Comparison of ENCODE assay signal across 26 cellular contexts in the genomic region with DNA sequence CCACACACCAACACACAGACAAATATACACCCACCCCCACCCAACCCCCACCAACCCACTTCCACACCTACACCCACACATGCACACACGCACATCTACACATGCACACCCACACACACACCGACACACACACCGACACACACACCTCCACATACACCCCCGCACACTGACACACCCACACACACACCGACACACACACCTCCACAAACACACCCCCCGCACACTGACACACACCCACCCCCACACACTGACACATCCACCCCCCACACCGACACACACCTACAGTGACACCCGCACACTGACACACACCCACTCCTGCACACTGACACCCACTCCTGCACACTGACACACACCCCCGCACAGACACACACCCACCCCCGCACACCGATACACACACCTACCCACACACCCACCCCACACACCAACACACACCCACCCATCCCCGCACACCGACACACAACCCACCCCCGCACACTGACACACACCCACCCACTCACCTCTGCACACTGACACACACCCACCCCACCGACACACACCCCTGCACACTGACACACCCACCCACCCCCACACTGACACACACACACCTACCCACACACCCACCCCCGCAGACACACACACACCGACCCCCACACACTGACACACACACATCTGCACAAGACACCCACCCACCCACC. TPM values are rescaled to one million over a fixed set of nuclear protein-coding genes. Genes with fewer than 3 reads are reported as not detected.
DNase-seq lines count a peak whose midpoint lies in the region; FAIRE-seq and TF ChIP-seq lines count a peak whose summit lies in the region.
"Had no signal": no experiment of that assay in that cellular context is flagged by ENCODE, and none has a peak within 500 bp of the region (broad histone marks: within the 10 kb centered on the region; RNA-seq: fewer than 3 reads in every experiment).

No MANE protein-coding gene starts in this region.

- no peak overlapping the region for H3K4me3 ChIP-seq in HEK293 (ENCODE audit: low read depth, low read length)
- no peak overlapping the region for H3K4me3 ChIP-seq in H1 (ENCODE audit: extremely low read depth in 1 of 4, insufficient read depth in 2 of 4, low read depth in 3 of 4, low read length in 4 of 4)
- H3K4me3 ChIP-seq in trophoblast cell (ENCODE audit: low read depth, low read length) = no peak overlapping the region
- H3K4me3 ChIP-seq: SK-N-MC, smooth muscle cell had no signal

- H4K20me1 ChIP-seq in H1 (replicated peaks in 1 of 2; ENCODE audit: control insufficient read depth in 1 of 2, insufficient read depth in 2 of 2, low read length in 2 of 2) = peaks cover 0 to 2% of the 10 kb centered on the region in 2 experiments

- TF ChIP-seq RAD21 in H1 (IDR thresholded peaks at IDR 0.05 in 1 of 2, conservative IDR thresholded peaks at IDR 0.05 in 1 of 2; ENCODE audit: low read depth in 2 of 2, low read length in 2 of 2) = no peak

- H3K27me3 Mint-ChIP-seq in progenitor cell of endocrine pancreas = peaks cover 9% of the 10 kb centered on the region

- H3K36me3 ChIP-seq in HEK293 (ENCODE audit: control insufficient read depth in 2 of 2, insufficient read depth in 1 of 2, low read length in 2 of 2) = no peaks in the 10 kb centered on the region
- H3K36me3 ChIP-seq in H1 (ENCODE audit: control insufficient read depth in 2 of 4, insufficient read depth in 4 of 4, low read length in 3 of 4) = no peaks in the 10 kb centered on the region
- no peaks in the 10 kb centered on the region for H3K36me3 ChIP-seq in trophoblast cell (ENCODE audit: control insufficient read depth in 1 of 2, insufficient read depth in 2 of 2, low read length in 2 of 2)
- H3K36me3 ChIP-seq: thoracic aorta had no signal

- TF ChIP-seq CTCF in HEK293 (tag by site-specific recombination; IDR thresholded peaks at IDR 0.05) = no peak
- TF ChIP-seq CTCF in H1 (IDR thresholded peaks at IDR 0.05; ENCODE audit: control extremely low read depth in 1 of 3, insufficient read depth in 1 of 3, low read depth in 1 of 3, low read length in 3 of 3) = no peak
- no peak for TF ChIP-seq CTCF in progenitor cell of endocrine pancreas (IDR thresholded peaks at IDR 0.05; ENCODE audit: unreplicated experiment)

- DNase-seq in GM12892 (ENCODE audit: insufficient read length) (peak; percentile 3), H1 (ENCODE audit: low read depth in 1 of 2, low spot score in 2 of 2) (no peak), progenitor cell of endocrine pancreas (ENCODE audit: low spot score, unreplicated experiment) (no peak), trophoblast cell (no peak), DMS79 (lab: John Stamatoyannopoulos, UW) (no peak), DMS114 treated with DMSO at 0.1 percent for 48 hours (lab: John Stamatoyannopoulos, UW; ENCODE audit: unreplicated experiment) (no peak)
- DNase-seq: activated B cell treated with CpG ODN at 0.5 μM for 24 hours; activated CD4-positive, alpha-beta T cell treated with anti-CD3 and anti-CD28 coated beads, Interleukin-2, amount 50 U/mL, for 1 hour; activated effector memory CD4-positive, alpha-beta T cell treated with Interleukin-2 at 50 U/mL for 16 hours; activated T-cell treated with anti-CD3 and anti-CD28 coated beads, Interleukin-2, amount 50 U/mL, for 1 hour; GF-D8; islet precursor cell; KG1; naive thymus-derived CD4-positive, alpha-beta T cell; NCI-H1105; NCI-H187 treated with DMSO at 0.1 percent for 48 hours; NCI-H2171; RPMI8226 had no signal

- H3K27ac ChIP-seq in HEK293 (ENCODE audit: extremely low read depth, low read depth, low read length) (no peak overlapping the region), H1 (ENCODE audit: low read depth, low read length) (no peak overlapping the region), trophoblast cell (ENCODE audit: low read depth, low read length) (no peak overlapping the region)
- H3K27ac ChIP-seq: C4-2B, SK-N-MC had no signal

- H4K91ac ChIP-seq in H1 (replicated peaks; ENCODE audit: insufficient read length, low read length) (no peak overlapping the region), trophoblast cell (ENCODE audit: low read depth, low read length) (no peak overlapping the region)

- H4K8ac ChIP-seq in H1 (ENCODE audit: extremely low read depth, insufficient read depth, low read length) (no peak overlapping the region; the same call in 1 of the 2 replicates), trophoblast cell (ENCODE audit: low read depth, low read length) (no peak overlapping the region)

- H3K79me1 ChIP-seq in H1 (ENCODE audit: low read depth, low read length) (no peaks in the 10 kb centered on the region), trophoblast cell (ENCODE audit: low read length) (peaks cover 22% of the 10 kb centered on the region)

- no peaks in the 10 kb centered on the region for H3K79me2 ChIP-seq in H1 (ENCODE audit: control insufficient read depth in 1 of 2, insufficient read depth in 2 of 2, low read length in 2 of 2)
- H3K79me2 ChIP-seq in trophoblast cell (ENCODE audit: control insufficient read depth, insufficient read depth, low read length, poor library complexity) = peaks cover 2% of the 10 kb centered on the region

- peak overlapping the region; percentile 92 for H3K27ac Mint-ChIP-seq in progenitor cell of endocrine pancreas
- H3K27ac Mint-ChIP-seq: activated B cell treated with CpG ODN at 0.5 μM for 24 hours; activated naive CD4-positive, alpha-beta T cell treated with anti-CD3 and anti-CD28 coated beads, Interleukin-2, amount 50 U/mL, for 72 hours; naive thymus-derived CD4-positive, alpha-beta T cell had no signal

- CTCF ChIA-PET in HEK293 (lab: Yijun Ruan, JAX) = no interaction called here
- CTCF ChIA-PET in H1 (lab: Charles Lee; ENCODE audit: partially characterized antibody) = no interaction called here

- H3K23me2 ChIP-seq in H1 (ENCODE audit: low read depth, low read length) = peaks cover 14% of the 10 kb centered on the region

- H3K23ac ChIP-seq in H1 (ENCODE audit: insufficient read length) (no peak overlapping the region), trophoblast cell (ENCODE audit: low read length) (no peak overlapping the region)

- peaks cover 20% of the 10 kb centered on the region for H3K4me1 Mint-ChIP-seq in progenitor cell of endocrine pancreas (ENCODE audit: low read depth)
- H3K4me1 Mint-ChIP-seq: activated B cell treated with CpG ODN at 0.5 μM for 24 hours had no signal

- no peak overlapping the region for H3K18ac ChIP-seq in H1 (ENCODE audit: extremely low read depth, low read length)
- H3K18ac ChIP-seq in trophoblast cell (ENCODE audit: low read length) = no peak overlapping the region

- FAIRE-seq in GM12892 (lab: Jason Lieb, UNC) (no peak), H1 (lab: Jason Lieb, UNC) (no peak)

- no peak overlapping the region for H4K12ac ChIP-seq in trophoblast cell (ENCODE audit: low read depth, low read length)

- H4K5ac ChIP-seq in H1 (ENCODE audit: insufficient read length, low read depth, low read length) = no peak overlapping the region

- no peak overlapping the region for H3K56ac ChIP-seq in H1 (replicated peaks; ENCODE audit: insufficient read length, low read depth, low read length)

- H2BK12ac ChIP-seq in H1 (ENCODE audit: low read depth, low read length) (0 out of 2 replicates have a peak overlapping the region, but pooled peaks have one; percentile 50), trophoblast cell (ENCODE audit: low read length) (no peak overlapping the region)

- TF ChIP-seq POLR2A in GM12892 (IDR thresholded peaks at IDR 0.05; ENCODE audit: low read depth, low read length) = no peak
- TF ChIP-seq POLR2A in H1 (IDR thresholded peaks at IDR 0.05; ENCODE audit: control extremely low read depth in 1 of 2, low read depth in 2 of 2, low read length in 2 of 2) = no peak

- no peak overlapping the region for H3K9ac ChIP-seq in H1 (replicated peaks in 1 of 4; ENCODE audit: extremely low read depth in 1 of 4, low read depth in 3 of 4, low read length in 3 of 4)
- H3K9ac ChIP-seq in trophoblast cell (ENCODE audit: low read length) = no peak overlapping the region

- POLR2A ChIA-PET in HEK293 (lab: Yijun Ruan, JAX) (no interaction called here), H1 (lab: Charles Lee; ENCODE audit: partially characterized antibody) (no interaction called here)

- H3K4me3 Mint-ChIP-seq in progenitor cell of endocrine pancreas (ENCODE audit: low read depth) = no peak overlapping the region
- H3K4me3 Mint-ChIP-seq: activated B cell treated with CpG ODN at 0.5 μM for 24 hours; stimulated activated naive CD8-positive, alpha-beta T cell treated with anti-CD3 and anti-CD28 coated beads, Interleukin-15, Interleukin-2, amounts not matched to agents 100 ng/mL and 50 ng/mL, for 24 hours had no signal

- no peaks in the 10 kb centered on the region; the same call in 1 of the 2 replicates for H3K4me1 ChIP-seq in HEK293 (ENCODE audit: control insufficient read depth, insufficient read depth, low read length)
- peaks cover 0 to 26% (median 15%) of the 10 kb centered on the region in 4 experiments; a peak in 6 of 7 replicates for H3K4me1 ChIP-seq in H1 (replicated peaks in 1 of 4; ENCODE audit: control insufficient read depth in 3 of 4, insufficient read depth in 4 of 4, low read length in 3 of 4)
- peaks cover 22 to 32% of the 10 kb centered on the region in 2 experiments for H3K4me1 ChIP-seq in trophoblast cell (ENCODE audit: control insufficient read depth in 1 of 2, insufficient read depth in 2 of 2, low read length in 2 of 2)

- H2BK120ac ChIP-seq in H1 (replicated peaks; ENCODE audit: low read depth, low read length) (no peak overlapping the region), trophoblast cell (ENCODE audit: insufficient read depth, low read length, poor library complexity) (no peak overlapping the region)

- peaks cover 0 to 5% (median 0%) of the 10 kb centered on the region in 4 experiments; a peak in 3 of 7 replicates for H3K27me3 ChIP-seq in H1 (replicated peaks in 1 of 4; ENCODE audit: control insufficient read depth in 3 of 4, extremely low read depth in 1 of 4, insufficient read depth in 3 of 4, low read length in 3 of 4)
- H3K27me3 ChIP-seq in trophoblast cell (ENCODE audit: insufficient read depth, low read length) = no peaks in the 10 kb centered on the region

- H2AFZ ChIP-seq in H1 (ENCODE audit: low read length) = no peak overlapping the region
- no peak overlapping the region for H2AFZ ChIP-seq in trophoblast cell (ENCODE audit: insufficient read depth, low read length, poor library complexity)

- no peaks in the 10 kb centered on the region for H3K36me3 Mint-ChIP-seq in progenitor cell of endocrine pancreas (ENCODE audit: insufficient read depth)
- H3K36me3 Mint-ChIP-seq: naive thymus-derived CD4-positive, alpha-beta T cell had no signal

- H3K9me3 Mint-ChIP-seq in progenitor cell of endocrine pancreas (ENCODE audit: low read depth) = no peaks in the 10 kb centered on the region
- H3K9me3 Mint-ChIP-seq: activated B cell treated with CpG ODN at 0.5 μM for 24 hours; activated naive CD4-positive, alpha-beta T cell treated with anti-CD3 and anti-CD28 coated beads, Interleukin-2, amount 50 U/mL, for 72 hours; stimulated activated naive CD8-positive, alpha-beta T cell treated with anti-CD3 and anti-CD28 coated beads, Interleukin-15, Interleukin-2, amounts not matched to agents 100 ng/mL and 50 ng/mL, for 24 hours had no signal

- H2BK15ac ChIP-seq in H1 (ENCODE audit: low read length) = no peak overlapping the region

- H3K14ac ChIP-seq in H1 (ENCODE audit: insufficient read length) (no peak overlapping the region), trophoblast cell (ENCODE audit: low read length) (no peak overlapping the region)

- H2BK5ac ChIP-seq in H1 (ENCODE audit: low read depth, low read length) = peak overlapping the region; percentile 66; the same call in 1 of the 2 replicates
- H2BK5ac ChIP-seq in trophoblast cell (ENCODE audit: low read depth, low read length, poor library complexity) = no peak overlapping the region

- H3K4ac ChIP-seq in H1 (replicated peaks; ENCODE audit: insufficient read length, low read depth, low read length) (no peak overlapping the region), trophoblast cell (ENCODE audit: low read depth, low read length) (no peak overlapping the region)

- H3K9me3 ChIP-seq in HEK293 (ENCODE audit: control insufficient read depth, insufficient read depth, low read depth, low read length) (no peaks in the 10 kb centered on the region), H1 (ENCODE audit: insufficient read depth in 2 of 2, low read depth in 1 of 2, low read length in 1 of 2) (no peaks in the 10 kb centered on the region), trophoblast cell (ENCODE audit: insufficient read depth, low read depth, low read length) (peaks cover 3% of the 10 kb centered on the region)
- H3K9me3 ChIP-seq: Caco-2, thoracic aorta had no signal

- no peak overlapping the region for H2BK20ac ChIP-seq in H1 (ENCODE audit: low read length)

- H3K4me2 ChIP-seq in H1 (ENCODE audit: insufficient read depth in 1 of 2, low read depth in 2 of 2, low read length in 2 of 2) = no peak overlapping the region
- no peak overlapping the region for H3K4me2 ChIP-seq in trophoblast cell (ENCODE audit: low read length)

- H2AK5ac ChIP-seq in H1 (ENCODE audit: low read depth, low read length) (peak overlapping the region; percentile 65; the same call in 1 of the 2 replicates), trophoblast cell (ENCODE audit: low read length) (no peak overlapping the region)

- WGBS in H1 (ENCODE audit: extremely low coverage in 1 of 2, insufficient coverage in 1 of 2, insufficient read length in 1 of 2, insufficient replicate concordance in 2 of 2, low coverage in 1 of 2, low lambda C conversion rate in 2 of 2, missing lambda C conversion rate in 1 of 2), 2 experiments = 100% methylated on average over 2 of the region's 17 CpGs; no CpG with 5 or more reads in 1 of the 2 experiments
- WGBS in trophoblast cell (ENCODE audit: extremely low coverage, insufficient coverage, insufficient read length) = no CpG with 5 or more reads among the region's 17 CpGs

- TF ChIP-seq EP300 in H1 (IDR thresholded peaks at IDR 0.05; ENCODE audit: borderline replicate concordance in 1 of 2, low read depth in 2 of 2, low read length in 2 of 2) = no peak

RNA-seq across cellular contexts. Expression of gene FGFRL1, which starts 31.1 kb away (rescaled TPM):
- polyA plus RNA-seq in GM12892 (2012; ENCODE audit: missing spikeins) = 0.89 TPM
- total RNA-seq in H1 (2021; fragmentation: NEBNext Ultra II Directional; extraction: Animal tissue kit (Norgen Biotek cat#: 25700)) = 18.8 and 18.9 TPM in 2 replicates
- 34.6 and 38.9 TPM in 2 replicates for polyA plus RNA-seq in H1 (2011; rRNA removed)
- 27.7 TPM for polyA plus RNA-seq in H1 (2011; cell fraction: cytosol; rRNA removed)
- polyA plus RNA-seq in H1 (2011; cell fraction: nucleus; rRNA removed) = 30.1 TPM
- polyA plus RNA-seq in H1 (2012, experiment 1 of 2) = 12.6 to 21.8 TPM (median 19.7 TPM) in 4 replicates
- polyA plus RNA-seq in H1 (2012, experiment 2 of 2) = 15.6 TPM
- polyA plus RNA-seq in H1 (2013, experiment 1 of 2) = 21.1 TPM
- 22.9 TPM for polyA plus RNA-seq in H1 (2013, experiment 2 of 2)
- 72.8 and 101 TPM in 2 replicates for polyA minus RNA-seq in H1 (2011; rRNA and poly(A)+ RNA removed)
- 20.7 TPM for polyA minus RNA-seq in H1 (2011; cell fraction: cytosol; rRNA and poly(A)+ RNA removed)
- 22.0 TPM for polyA minus RNA-seq in H1 (2011; cell fraction: nucleus; rRNA and poly(A)+ RNA removed)
- 121 and 126 TPM in 2 replicates for total RNA-seq in progenitor cell of endocrine pancreas
- polyA plus RNA-seq in trophoblast cell (2013) = 17.6 and 18.3 TPM in 2 replicates

RNA-seq across cellular contexts. Expression of gene SLC26A1, which starts 49.3 kb away (rescaled TPM):
- 0.36 TPM for polyA plus RNA-seq in GM12892 (2012; ENCODE audit: missing spikeins)
- not detected in 2 replicates for total RNA-seq in H1 (2021; fragmentation: NEBNext Ultra II Directional; extraction: Animal tissue kit (Norgen Biotek cat#: 25700))
- polyA plus RNA-seq in H1 (2011; rRNA removed) = 0.11 and 0.14 TPM in 2 replicates
- polyA plus RNA-seq in H1 (2011; cell fraction: cytosol; rRNA removed) = 0.10 TPM
- 0.57 TPM for polyA plus RNA-seq in H1 (2011; cell fraction: nucleus; rRNA removed)
- 0.20 to 0.67 TPM (median 0.33 TPM) in 4 replicates for polyA plus RNA-seq in H1 (2012, experiment 1 of 2)
- polyA plus RNA-seq in H1 (2012, experiment 2 of 2) = 0.08 TPM
- polyA plus RNA-seq in H1 (2013, experiment 1 of 2) = 0.14 TPM
- polyA plus RNA-seq in H1 (2013, experiment 2 of 2) = 0.06 TPM
- polyA minus RNA-seq in H1 (2011; rRNA and poly(A)+ RNA removed) = 0.07 and 0.09 TPM in 2 replicates
- polyA minus RNA-seq in H1 (2011; cell fraction: cytosol; rRNA and poly(A)+ RNA removed) = not detected
- polyA minus RNA-seq in H1 (2011; cell fraction: nucleus; rRNA and poly(A)+ RNA removed) = 0.20 TPM
- 2.6 and 3.3 TPM in 2 replicates for total RNA-seq in progenitor cell of endocrine pancreas
- 0.10 TPM in 1 of 2 replicates, not detected in the other for polyA plus RNA-seq in trophoblast cell (2013)
- total RNA-seq: activated B cell treated with CpG ODN at 0.5 μM for 24 hours; activated naive CD4-positive, alpha-beta T cell treated with anti-CD3 and anti-CD28 coated beads, Interleukin-2, amount 50 U/mL, for 72 hours; thoracic aorta had no signal

RNA-seq across cellular contexts. Expression of gene IDUA, which starts 55.6 kb away (rescaled TPM):
- 1.4 TPM for polyA plus RNA-seq in GM12892 (2012; ENCODE audit: missing spikeins)
- 4.8 and 6.5 TPM in 2 replicates for total RNA-seq in H1 (2021; fragmentation: NEBNext Ultra II Directional; extraction: Animal tissue kit (Norgen Biotek cat#: 25700))
- polyA plus RNA-seq in H1 (2011; rRNA removed) = 2.8 and 5.8 TPM in 2 replicates
- polyA plus RNA-seq in H1 (2011; cell fraction: cytosol; rRNA removed) = 3.5 TPM
- 30.1 TPM for polyA plus RNA-seq in H1 (2011; cell fraction: nucleus; rRNA removed)
- polyA plus RNA-seq in H1 (2012, experiment 1 of 2) = 1.3 to 4.4 TPM (median 2.7 TPM) in 4 replicates
- polyA plus RNA-seq in H1 (2012, experiment 2 of 2) = 1.2 TPM
- polyA plus RNA-seq in H1 (2013, experiment 1 of 2) = 2.0 TPM
- 2.1 TPM for polyA plus RNA-seq in H1 (2013, experiment 2 of 2)
- polyA minus RNA-seq in H1 (2011; rRNA and poly(A)+ RNA removed) = 0.93 and 1.1 TPM in 2 replicates
- 2.7 TPM for polyA minus RNA-seq in H1 (2011; cell fraction: cytosol; rRNA and poly(A)+ RNA removed)
- 8.1 TPM for polyA minus RNA-seq in H1 (2011; cell fraction: nucleus; rRNA and poly(A)+ RNA removed)
- total RNA-seq in progenitor cell of endocrine pancreas = 79.4 and 87.0 TPM in 2 replicates
- 2.0 and 2.2 TPM in 2 replicates for polyA plus RNA-seq in trophoblast cell (2013)

Comparison
In these comparisons a context has a peak if more than half of its experiments do, and no peak if none do; other contexts are left out.
1. RNA of gene IDUA, which starts 55.6 kb away (total RNA-seq): 79.4 to 87.0 TPM in progenitor cell of endocrine pancreas; 4.8 to 6.5 TPM in H1; every median in the first group is over 10 times any median in the second.